In genomic region chr3:180977498-180977897, GRCh38 we compare ENCODE assay signal across 28 cellular contexts.
"Had no signal": no experiment of that assay in that cellular context is flagged by ENCODE, and none has a peak within 500 bp of the region (broad histone marks: within the 10 kb centered on the region; RNA-seq: fewer than 3 reads in every experiment).

No MANE protein-coding gene starts in this region.

- H3K9me3 ChIP-seq: lower lobe of right lung, neutrophil, sigmoid colon, spleen, testis, thyroid gland, transverse colon, upper lobe of left lung, vagina had no signal

- H3K9me3 Mint-ChIP-seq: naive thymus-derived CD8-positive, alpha-beta T cell; nephron; neural crest cell; stimulated activated memory B cell treated with anti-CD40 and anti-IgM and Interleukin-4, amounts not matched to agents 10 μg/mL and 1 μg/mL and 100 μg/mL, for 72 hours; stimulated activated naive CD8-positive, alpha-beta T cell treated with anti-CD3 and anti-CD28 coated beads, Interleukin-15, amount 100 ng/mL, for 72 hours had no signal

- H3K4me1 Mint-ChIP-seq: nephron; neural crest cell; stimulated activated naive CD8-positive, alpha-beta T cell treated with anti-CD3 and anti-CD28 coated beads, Interleukin-15, amount 100 ng/mL, for 72 hours had no signal

- H3K27ac Mint-ChIP-seq: nephron; stimulated activated memory B cell treated with anti-CD40 and anti-IgM and Interleukin-4, amounts not matched to agents 10 μg/mL and 1 μg/mL and 100 μg/mL, for 72 hours had no signal

- ATAC-seq: left cardiac atrium; left lobe of liver; lower lobe of right lung; naive thymus-derived CD8-positive, alpha-beta T cell; right cardiac atrium; stimulated activated memory B cell treated with anti-CD40 and anti-IgM and Interleukin-4, amounts not matched to agents 10 μg/mL and 1 μg/mL and 100 μg/mL, for 72 hours; stimulated activated naive CD8-positive, alpha-beta T cell treated with anti-CD3 and anti-CD28 coated beads, Interleukin-15, amount 100 ng/mL, for 72 hours had no signal

- H3K27me3 Mint-ChIP-seq: naive thymus-derived CD8-positive, alpha-beta T cell; progenitor cell of endocrine pancreas; stimulated activated memory B cell treated with anti-CD40 and anti-IgM and Interleukin-4, amounts not matched to agents 10 μg/mL and 1 μg/mL and 100 μg/mL, for 72 hours; stimulated activated naive CD8-positive, alpha-beta T cell treated with anti-CD3 and anti-CD28 coated beads, Interleukin-15, amount 100 ng/mL, for 72 hours had no signal

- FAIRE-seq: keratinocyte, small intestine had no signal

- DNase-seq: hippocampal formation; kidney glomerular epithelial cell; left cardiac atrium; lower lobe of right lung; mammary epithelial cell; mesenchymal stem cell; naive thymus-derived CD8-positive, alpha-beta T cell; occipital lobe; right cardiac atrium; sigmoid colon; small intestine; spleen; stimulated activated CD4-positive, alpha-beta T cell treated with anti-CD3 and anti-CD28 coated beads, Interleukin-4, amount 100 ng/mL, for 24 hours; stimulated activated naive CD4-positive, alpha-beta T cell treated with Interleukin-2 at 50 U/mL for 16 hours; stimulated activated naive CD8-positive, alpha-beta T cell treated with anti-CD3 and anti-CD28 coated beads, Interleukin-15, amount 100 ng/mL, for 72 hours; substantia nigra; testis; thyroid gland; transverse colon; upper lobe of left lung had no signal

- H3K4me3 Mint-ChIP-seq: naive thymus-derived CD8-positive, alpha-beta T cell; nephron; neural crest cell; stimulated activated memory B cell treated with anti-CD40 and anti-IgM and Interleukin-4, amounts not matched to agents 10 μg/mL and 1 μg/mL and 100 μg/mL, for 72 hours; stimulated activated naive CD8-positive, alpha-beta T cell treated with anti-CD3 and anti-CD28 coated beads, Interleukin-15, amount 100 ng/mL, for 72 hours had no signal
